Comparison of ENCODE assay signal across 1 cellular context in genomic region chr9:100303812-100304211, GRCh38.
TF ChIP-seq lines count a peak whose summit lies in the region.

No MANE protein-coding gene starts in this region.

TF ChIP-seq in IMR-90, 13 proteins besides CTCF, POLR2A, EP300 and RAD21:
- TF ChIP-seq RCOR1 (IDR thresholded peaks at IDR 0.05; ENCODE audit: insufficient replicate concordance, low read length) (no peak), CEBPB (IDR thresholded peaks at IDR 0.05; ENCODE audit: low read depth, low read length) (no peak), USF2 (IDR thresholded peaks at IDR 0.05; ENCODE audit: low read depth, low read length) (no peak), MAFK (IDR thresholded peaks at IDR 0.05; ENCODE audit: low read depth, low read length) (no peak), BHLHE40 (IDR thresholded peaks at IDR 0.05; ENCODE audit: low read depth, low read length) (no peak), FOS (IDR thresholded peaks at IDR 0.05; ENCODE audit: low read depth, low read length) (no peak), ELK1 (IDR thresholded peaks at IDR 0.05; ENCODE audit: borderline replicate concordance, low read depth, low read length) (no peak)
